24 cellular contexts compared by ENCODE assay signal in the genomic region with DNA sequence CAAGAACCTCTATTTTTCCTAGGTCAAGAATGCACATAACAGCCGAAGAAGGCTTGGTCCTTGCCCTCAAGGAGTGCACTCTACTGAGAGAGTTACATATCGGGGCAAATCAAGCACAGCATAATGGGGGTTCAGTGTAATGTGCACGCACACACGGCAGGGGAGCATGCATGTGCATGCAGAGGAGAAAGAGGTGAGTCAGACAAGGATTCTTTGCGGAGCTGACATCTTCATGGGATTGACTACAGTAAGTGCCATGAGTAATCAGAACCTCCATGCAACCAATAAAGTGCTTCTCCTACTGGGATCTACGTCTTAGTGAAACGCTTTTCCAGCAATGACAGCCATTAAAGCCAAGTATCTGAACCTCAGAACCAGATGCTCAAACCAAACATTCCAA.
DNase-seq lines count a peak whose midpoint lies in the region; ATAC-seq, FAIRE-seq and TF ChIP-seq lines count a peak whose summit lies in the region.
"Had no signal": no experiment of that assay in that cellular context is flagged by ENCODE, and none has a peak within 500 bp of the region (broad histone marks: within the 10 kb centered on the region; RNA-seq: fewer than 3 reads in every experiment).

No MANE protein-coding gene starts in this region.

- peak overlapping the region in 1 of 3 experiments; percentile 30 for H3K4me3 ChIP-seq in keratinocyte (ENCODE audit: control insufficient read depth in 2 of 3, extremely low read depth in 1 of 3, insufficient read depth in 2 of 3, low read depth in 1 of 3, low read length in 3 of 3)
- H3K4me3 ChIP-seq: BLaER1, esophagus squamous epithelium, skin epidermis had no signal

- no peak for ATAC-seq in GM18870 (IDR thresholded peaks at IDR 0.05; ENCODE audit: unreplicated experiment)
- no peak for ATAC-seq in Right ventricle myocardium superior (ENCODE audit: poor library complexity)
- ATAC-seq: activated T-cell treated with anti-CD3 and anti-CD28 coated beads, Interleukin-2, amount 50 U/mL, for 4 hours; left colon; stimulated activated naive CD8-positive, alpha-beta T cell treated with anti-CD3 and anti-CD28 coated beads, Interleukin-15, Interleukin-2, amounts not matched to agents 100 U/mL and 50 U/mL, for 24 hours; WTC11 had no signal

- DNase-seq in AG20443 (ENCODE audit: low spot score): peak; percentile 81
- peak; percentile 45 for DNase-seq in HFFc6
- peak; percentile 13 for DNase-seq in chondrocyte (ENCODE audit: low spot score)
- DNase-seq in keratinocyte (ENCODE audit: low read depth, low spot score): peak; percentile 77
- DNase-seq in NCI-H524 (lab: John Stamatoyannopoulos, UW): no peak
- no peak for DNase-seq in Right ventricle myocardium superior
- DNase-seq: activated CD4-positive, alpha-beta T cell treated with anti-CD3 and anti-CD28 coated beads, Interleukin-2, amount 10 ng/mL, durations not matched to agents 7 days and 5 days; activated gamma-delta T cell; activated T-cell treated with anti-CD3 and anti-CD28 coated beads, Interleukin-2, amount 50 U/mL, for 4 hours; dermis blood vessel endothelial cell; DMS153; endodermal cell; esophagus squamous epithelium; hypothalamus; left colon; NCI-H1694; stimulated activated naive CD8-positive, alpha-beta T cell treated with anti-CD3 and anti-CD28 coated beads, Interleukin-15, Interleukin-2, amounts not matched to agents 100 U/mL and 50 U/mL, for 24 hours had no signal

- H3K27me3 Mint-ChIP-seq in HFFc6 (ENCODE audit: insufficient read depth) (no peaks in the 10 kb centered on the region; the same call in 1 of the 2 replicates), chondrocyte (ENCODE audit: low read depth) (no peaks in the 10 kb centered on the region)
- H3K27me3 Mint-ChIP-seq: activated CD4-positive, alpha-beta T cell treated with anti-CD3 and anti-CD28 coated beads, Interleukin-2, amount 10 ng/mL, durations not matched to agents 7 days and 5 days; central memory CD8-positive, alpha-beta T cell; IgD-negative memory B cell had no signal

- H3K4me3 Mint-ChIP-seq in HFFc6 (no peak overlapping the region), chondrocyte (ENCODE audit: unreplicated experiment) (no peak overlapping the region)
- H3K4me3 Mint-ChIP-seq: activated CD4-positive, alpha-beta T cell treated with anti-CD3 and anti-CD28 coated beads, Interleukin-2, amount 10 ng/mL, durations not matched to agents 7 days and 5 days; activated T-cell treated with anti-CD3 and anti-CD28 coated beads, Interleukin-2, amount 50 U/mL, for 4 hours; central memory CD8-positive, alpha-beta T cell; endodermal cell; IgD-negative memory B cell; nephron; WTC11 had no signal

- H3K9me1 ChIP-seq in keratinocyte (ENCODE audit: control insufficient read depth, extremely low read depth, insufficient read depth, low read length): no peaks in the 10 kb centered on the region

- H3K4me1 Mint-ChIP-seq in HFFc6 (ENCODE audit: low read depth) (no peaks in the 10 kb centered on the region), chondrocyte (ENCODE audit: low read depth) (peaks cover 6% of the 10 kb centered on the region)

- H3K36me3 Mint-ChIP-seq in HFFc6 (ENCODE audit: low read depth) (no peaks in the 10 kb centered on the region), chondrocyte (ENCODE audit: low read depth) (peaks cover 8% of the 10 kb centered on the region)

- intact Hi-C loops in Right ventricle myocardium superior (cut with DNase I): no loop called here

- peaks cover 6 to 12% of the 10 kb centered on the region in 2 experiments for H3K36me3 ChIP-seq in keratinocyte (ENCODE audit: control insufficient read depth in 2 of 2, extremely low read depth in 1 of 2, insufficient read depth in 2 of 2, low read length in 2 of 2)

- H4K20me1 ChIP-seq in keratinocyte (ENCODE audit: control insufficient read depth, extremely low read depth, insufficient read depth, low read length): no peaks in the 10 kb centered on the region

- H3K27ac ChIP-seq in keratinocyte (ENCODE audit: control insufficient read depth, insufficient read depth, low read length): peak overlapping the region; percentile 68
- H3K27ac ChIP-seq: BLaER1 had no signal

- H3K4me1 ChIP-seq in keratinocyte (ENCODE audit: control insufficient read depth, extremely low read depth, insufficient read depth, low read length): peaks cover 23% of the 10 kb centered on the region

- H3K79me2 ChIP-seq in keratinocyte (ENCODE audit: control insufficient read depth, insufficient read depth, low read length): no peaks in the 10 kb centered on the region

- no peaks in the 10 kb centered on the region for H3K27me3 ChIP-seq in keratinocyte (ENCODE audit: control insufficient read depth, extremely low read depth, insufficient read depth, low read length)
- H3K27me3 ChIP-seq: BLaER1, esophagus squamous epithelium had no signal

- H3K9me3 Mint-ChIP-seq in HFFc6: no peaks in the 10 kb centered on the region
- H3K9me3 Mint-ChIP-seq in chondrocyte (ENCODE audit: low read depth): no peaks in the 10 kb centered on the region
- H3K9me3 Mint-ChIP-seq: activated CD4-positive, alpha-beta T cell treated with anti-CD3 and anti-CD28 coated beads, Interleukin-2, amount 10 ng/mL, durations not matched to agents 7 days and 5 days; activated T-cell treated with anti-CD3 and anti-CD28 coated beads, Interleukin-2, amount 50 U/mL, for 4 hours; central memory CD8-positive, alpha-beta T cell; endodermal cell; IgD-negative memory B cell; nephron; WTC11 had no signal

- dilution Hi-C loops in keratinocyte (cut with MboI; ENCODE audit: extremely low pct_ligation_motif_present, low sequenced_read_pairs): no loop called here

- TF ChIP-seq CTCF in HFFc6 (IDR thresholded peaks at IDR 0.05) (no peak), chondrocyte (IDR thresholded peaks at IDR 0.05) (no peak), keratinocyte (optimal IDR thresholded peaks at IDR 0.05 in 1 of 3, IDR thresholded peaks at IDR 0.05 in 1 of 3, conservative IDR thresholded peaks at IDR 0.05 in 1 of 3; ENCODE audit: extremely low read depth in 1 of 3, insufficient read depth in 2 of 3, low read length in 3 of 3) (peak; percentile 18 to 43 (median 27))

- H2AFZ ChIP-seq in keratinocyte (ENCODE audit: control insufficient read depth, low read length): no peak overlapping the region

- H3K9me3 ChIP-seq in keratinocyte (ENCODE audit: control insufficient read depth, low read depth, low read length): no peaks in the 10 kb centered on the region
- H3K9me3 ChIP-seq: BLaER1, esophagus squamous epithelium had no signal

- H3K27ac Mint-ChIP-seq in HFFc6: no peak overlapping the region
- H3K27ac Mint-ChIP-seq in chondrocyte (ENCODE audit: unreplicated experiment): no peak overlapping the region
- H3K27ac Mint-ChIP-seq: activated CD4-positive, alpha-beta T cell treated with anti-CD3 and anti-CD28 coated beads, Interleukin-2, amount 10 ng/mL, durations not matched to agents 7 days and 5 days; endodermal cell; IgD-negative memory B cell; nephron; WTC11 had no signal

- H3K9ac ChIP-seq in keratinocyte (ENCODE audit: control insufficient read depth, extremely low read depth, insufficient read depth, low read length): peak overlapping the region; percentile 52
- H3K9ac ChIP-seq: BLaER1 had no signal

- peak; percentile 97 for FAIRE-seq in keratinocyte (lab: Jason Lieb, UNC)

- H3K4me2 ChIP-seq in keratinocyte (ENCODE audit: control insufficient read depth, extremely low read depth, insufficient read depth, low read depth, low read length): peak overlapping the region; percentile 66

Comparison
In these comparisons a context has a peak if more than half of its experiments do, and no peak if none do; other contexts are left out.
1. DNase-seq: peak in AG20443 (single experiment), HFFc6 (single experiment), chondrocyte (single experiment) and keratinocyte (single experiment); none in NCI-H524 (0 of 2) and Right ventricle myocardium superior (single experiment).
2. CTCF ChIP-seq: peak in keratinocyte (3 of 3); none in HFFc6 (single experiment) and chondrocyte (single experiment).